Comparison of ENCODE assay signal across 22 cellular contexts in genomic region chr11:107743161-107743560, GRCh38. TPM values are rescaled to one million over a fixed set of nuclear protein-coding genes. Genes with fewer than 3 reads are reported as not detected.
DNase-seq lines count a peak whose midpoint lies in the region; ATAC-seq and TF ChIP-seq lines count a peak whose summit lies in the region.
"Had no signal": no experiment of that assay in that cellular context is flagged by ENCODE, and none has a peak within 500 bp of the region (broad histone marks: within the 10 kb centered on the region; RNA-seq: fewer than 3 reads in every experiment).

No MANE protein-coding gene starts in this region.

- H3K4me1 Mint-ChIP-seq in glutamatergic neuron (ENCODE audit: low read depth, unreplicated experiment), result peaks cover 22% of the 10 kb centered on the region

- no peaks in the 10 kb centered on the region for H3K36me3 ChIP-seq in gastrocnemius medialis
- H3K36me3 ChIP-seq: BE2C, HAP-1 had no signal

- no peaks in the 10 kb centered on the region for H3K9me3 ChIP-seq in gastrocnemius medialis
- H3K9me3 ChIP-seq: BE2C had no signal

- peak; percentile 12 to 21 for TF ChIP-seq POLR2A in gastrocnemius medialis (IDR thresholded peaks at IDR 0.05)

- in situ Hi-C loops in gastrocnemius medialis (cut with MboI; ENCODE audit: low sequenced_read_pairs in 4 of 4), result no loop called here

- intact Hi-C loops in gastrocnemius medialis (cut with DNase I; ENCODE audit: low total_unique reads), result loop anchor here (2.0 to 5.0 kb wide), 2 partner anchors 22 to 36 kb away; no protein-coding TSS in a partner anchor

- peak; percentile 64 for DNase-seq in LHCN-M2 (ENCODE audit: low read depth)
- DNase-seq in NCI-H82 (lab: John Stamatoyannopoulos, UW), result peak; percentile 83
- peak; percentile 41 for DNase-seq in glutamatergic neuron
- DNase-seq in gastrocnemius medialis, result peak; percentile 75 to 77
- DNase-seq in activated CD4-positive, alpha-beta T cell treated with anti-CD3 and anti-CD28 coated beads for 1 hour, result no peak
- no peak for DNase-seq in substantia nigra (lab: John Stamatoyannopoulos, UW)
- no peak for DNase-seq in activated effector memory CD4-positive, alpha-beta T cell treated with Interleukin-2 at 50 U/mL for 16 hours
- DNase-seq: BE2C, DMS79 treated with DMSO at 0.1 percent for 48 hours, GM23248, KBM-7, NCI-H1694 treated with DMSO at 0.1 percent for 48 hours, NCI-H774, Right ventricle myocardium superior had no signal

- peaks cover 3% of the 10 kb centered on the region for H3K9me3 Mint-ChIP-seq in glutamatergic neuron (ENCODE audit: unreplicated experiment)

- no peak overlapping the region for H3K4me3 Mint-ChIP-seq in glutamatergic neuron (ENCODE audit: unreplicated experiment)

- H3K27ac Mint-ChIP-seq in glutamatergic neuron (ENCODE audit: unreplicated experiment), result peak overlapping the region; percentile 86

- no peaks in the 10 kb centered on the region for H3K36me3 Mint-ChIP-seq in glutamatergic neuron (ENCODE audit: unreplicated experiment)

- peaks cover 36 to 39% of the 10 kb centered on the region in 2 donors for H3K4me1 ChIP-seq in gastrocnemius medialis
- H3K4me1 ChIP-seq: A549, BE2C had no signal

- no peaks in the 10 kb centered on the region for H3K27me3 ChIP-seq in gastrocnemius medialis

- ATAC-seq in gastrocnemius medialis, result peak; percentile 90 to 91
- ATAC-seq in GM18519 (IDR thresholded peaks at IDR 0.05; ENCODE audit: low FRiP score, unreplicated experiment), result no peak
- ATAC-seq: A549, GM12878 had no signal

- H3K27ac ChIP-seq in gastrocnemius medialis (peak overlapping the region; percentile 83 to 88 (median 86)), substantia nigra (ENCODE audit: low read depth, low read length, poor library complexity, severe bottlenecking) (no peak overlapping the region)
- H3K27ac ChIP-seq: A549, GM23248 had no signal

- TF ChIP-seq CTCF in glutamatergic neuron (IDR thresholded peaks at IDR 0.05; ENCODE audit: partially characterized antibody, unreplicated experiment), result no peak
- peak in 1 of 5 experiments; percentile 12 for TF ChIP-seq CTCF in gastrocnemius medialis (IDR thresholded peaks at IDR 0.05 in 4 of 5, conservative IDR thresholded peaks at IDR 0.05 in 1 of 5)

- no peak overlapping the region for H3K4me3 ChIP-seq in gastrocnemius medialis
- H3K4me3 ChIP-seq: A549, GM12878, GM23248, HAP-1 had no signal

- peaks cover 2% of the 10 kb centered on the region for H3K27me3 Mint-ChIP-seq in glutamatergic neuron (ENCODE audit: unreplicated experiment)

RNA-seq across cellular contexts. Expression of gene SLN, which starts 31.3 kb away (rescaled TPM):
- total RNA-seq in LHCN-M2 (2014; rRNA removed), result not detected in 2 replicates
- not detected for polyA plus RNA-seq in LHCN-M2 (2012)
- total RNA-seq in glutamatergic neuron (ENCODE audit: unreplicated experiment), result not detected
- total RNA-seq in gastrocnemius medialis, result 1,000 to 10,000 TPM in 3 of 4 donors, 100 to 1,000 TPM in 1; 586 to 5,775 (median 2,747) TPM
- total RNA-seq: GM12878, GM23248, HT1080, NCI-H460, RPMI7951, SK-MEL-5 had no signal
- polyA plus RNA-seq: GM23248 had no signal

Comparison
In these comparisons a context has a peak if more than half of its experiments do, and no peak if none do; other contexts are left out.
1. DNase-seq: peak in LHCN-M2 (single experiment), NCI-H82 (single experiment), glutamatergic neuron (single experiment) and gastrocnemius medialis (2 of 2); none in activated CD4-positive, alpha-beta T cell treated with anti-CD3 and anti-CD28 coated beads for 1 hour (single experiment), substantia nigra (0 of 49) and activated effector memory CD4-positive, alpha-beta T cell treated with Interleukin-2 at 50 U/mL for 16 hours (single experiment).
2. RNA of gene SLN, which starts 31.3 kb away (total RNA-seq): 586 to 5,775 TPM in gastrocnemius medialis; not detected in LHCN-M2 and not detected in glutamatergic neuron (single experiment); every median in the first group is over 100 times any median in the second.